ENCODE assay signal across 8 cellular contexts in genomic region chr15:41870689-41871081, GRCh38. TPM values are rescaled to one million over a fixed set of nuclear protein-coding genes. Genes with fewer than 3 reads are reported as not detected.
DNase-seq lines count a peak whose midpoint lies in the region; ATAC-seq, FAIRE-seq and TF ChIP-seq lines count a peak whose summit lies in the region.

No MANE protein-coding gene starts in this region.

- H3K36me3 Mint-ChIP-seq in activated CD4-positive, alpha-beta T cell treated with anti-CD3 and anti-CD28 coated beads, Interleukin-2, amount 10 ng/mL, durations not matched to agents 7 days and 5 days (ENCODE audit: low read depth): no peaks in the 10 kb centered on the region
- H3K36me3 Mint-ChIP-seq in central memory CD8-positive, alpha-beta T cell (ENCODE audit: insufficient read depth): no peaks in the 10 kb centered on the region

- no peaks in the 10 kb centered on the region for H3K27me3 Mint-ChIP-seq in activated CD4-positive, alpha-beta T cell treated with anti-CD3 and anti-CD28 coated beads, Interleukin-2, amount 10 ng/mL, durations not matched to agents 7 days and 5 days
- no peaks in the 10 kb centered on the region for H3K27me3 Mint-ChIP-seq in central memory CD8-positive, alpha-beta T cell

- DNase-seq in H54 (ENCODE audit: insufficient read length, low spot score) (peak; percentile 97), KG1 (lab: John Stamatoyannopoulos, UW) (no peak), DMS53 treated with DMSO at 0.1 percent for 48 hours (lab: John Stamatoyannopoulos, UW; ENCODE audit: unreplicated experiment) (no peak), GM19240 (ENCODE audit: insufficient read length, low spot score) (no peak)
- DNase-seq in activated CD4-positive, alpha-beta T cell treated with anti-CD3 and anti-CD28 coated beads, Interleukin-2, amount 10 ng/mL, durations not matched to agents 7 days and 5 days: peak; percentile 70
- peak in 1 of 2 donors; percentile 45 for DNase-seq in central memory CD8-positive, alpha-beta T cell (ENCODE audit: low spot score in 2 of 2)
- DNase-seq in stimulated activated CD4-positive, alpha-beta T cell treated with anti-CD3 and anti-CD28 coated beads, Interleukin-12 subunit alpha, Interleukin-12 subunit beta, amount 100 ng/mL, for 4 hours: peak; percentile 38

- H3K27ac Mint-ChIP-seq in activated CD4-positive, alpha-beta T cell treated with anti-CD3 and anti-CD28 coated beads, Interleukin-2, amount 10 ng/mL, durations not matched to agents 7 days and 5 days: peak overlapping the region; percentile 91
- peak overlapping the region; percentile 85 for H3K27ac Mint-ChIP-seq in central memory CD8-positive, alpha-beta T cell (ENCODE audit: low read depth)

- H3K4me3 Mint-ChIP-seq in activated CD4-positive, alpha-beta T cell treated with anti-CD3 and anti-CD28 coated beads, Interleukin-2, amount 10 ng/mL, durations not matched to agents 7 days and 5 days: no peak overlapping the region
- no peak overlapping the region for H3K4me3 Mint-ChIP-seq in central memory CD8-positive, alpha-beta T cell

- CTCF ChIA-PET in activated CD4-positive, alpha-beta T cell treated with anti-CD3 and anti-CD28 coated beads, Interleukin-2, amount 10 ng/mL, durations not matched to agents 7 days and 5 days (lab: Charles Lee): interaction anchor here (1.0 to 1.8 kb wide), 9 partner anchors 9 to 188 kb away, joined by 3 to 7 read pairs (median 4); partner anchors contain the start of gene MAPKBP1

- POLR2A ChIA-PET in activated CD4-positive, alpha-beta T cell treated with anti-CD3 and anti-CD28 coated beads, Interleukin-2, amount 10 ng/mL, durations not matched to agents 7 days and 5 days (lab: Charles Lee): interaction anchor here (0.7 to 0.9 kb wide), 2 partner anchors 24 to 34 kb away, joined by 3 to 5 read pairs; no protein-coding TSS in a partner anchor

- H3K4me1 Mint-ChIP-seq in activated CD4-positive, alpha-beta T cell treated with anti-CD3 and anti-CD28 coated beads, Interleukin-2, amount 10 ng/mL, durations not matched to agents 7 days and 5 days: peaks cover 12% of the 10 kb centered on the region
- peaks cover 17% of the 10 kb centered on the region for H3K4me1 Mint-ChIP-seq in central memory CD8-positive, alpha-beta T cell

- no peaks in the 10 kb centered on the region for H3K9me3 Mint-ChIP-seq in activated CD4-positive, alpha-beta T cell treated with anti-CD3 and anti-CD28 coated beads, Interleukin-2, amount 10 ng/mL, durations not matched to agents 7 days and 5 days
- no peaks in the 10 kb centered on the region for H3K9me3 Mint-ChIP-seq in central memory CD8-positive, alpha-beta T cell

- peak; percentile 97 for ATAC-seq in central memory CD8-positive, alpha-beta T cell (replicated peaks; ENCODE audit: extremely low read depth, poor library complexity, severe bottlenecking)
- ATAC-seq in GM21737 (IDR thresholded peaks at IDR 0.05; ENCODE audit: unreplicated experiment): no peak

- no peak for TF ChIP-seq POLR2A in H54 (IDR thresholded peaks at IDR 0.05; ENCODE audit: low read depth, low read length)

- peak; percentile 96 for FAIRE-seq in H54 (lab: Jason Lieb, UNC)

RNA-seq across cellular contexts. Expression of gene SPTBN5, which starts 23.2 kb away (rescaled TPM):
- 1 to 10 TPM; 1.2 to 1.5 TPM for total RNA-seq in activated CD4-positive, alpha-beta T cell treated with anti-CD3 and anti-CD28 coated beads, Interleukin-2, amount 10 ng/mL, durations not matched to agents 7 days and 5 days

RNA-seq across cellular contexts. Expression of gene PLA2G4B, which starts 32.0 kb away (rescaled TPM):
- total RNA-seq in activated CD4-positive, alpha-beta T cell treated with anti-CD3 and anti-CD28 coated beads, Interleukin-2, amount 10 ng/mL, durations not matched to agents 7 days and 5 days: 10 to 100 TPM; 10.5 to 17.0 TPM

RNA-seq across cellular contexts. Expression of gene JMJD7, which starts 42.8 kb away (rescaled TPM):
- total RNA-seq in activated CD4-positive, alpha-beta T cell treated with anti-CD3 and anti-CD28 coated beads, Interleukin-2, amount 10 ng/mL, durations not matched to agents 7 days and 5 days: 10 to 100 TPM; 23.9 to 28.4 TPM

Comparison
In these comparisons a context has a peak if more than half of its experiments do, and no peak if none do; other contexts are left out.
1. DNase-seq: peak in H54 (single experiment), activated CD4-positive, alpha-beta T cell treated with anti-CD3 and anti-CD28 coated beads, Interleukin-2, amount 10 ng/mL, durations not matched to agents 7 days and 5 days (single experiment) and stimulated activated CD4-positive, alpha-beta T cell treated with anti-CD3 and anti-CD28 coated beads, Interleukin-12 subunit alpha, Interleukin-12 subunit beta, amount 100 ng/mL, for 4 hours (single experiment); none in KG1 (single experiment), DMS53 treated with DMSO at 0.1 percent for 48 hours (single experiment) and GM19240 (single experiment).